Comparison of ENCODE assay signal across 10 cellular contexts in genomic region chr6:35052694-35053565, GRCh38.
DNase-seq lines count a peak whose midpoint lies in the region; ATAC-seq and TF ChIP-seq lines count a peak whose summit lies in the region.
"Had no signal": no experiment of that assay in that cellular context is flagged by ENCODE, and none has a peak within 500 bp of the region (broad histone marks: within the 10 kb centered on the region; RNA-seq: fewer than 3 reads in every experiment).

No MANE protein-coding gene starts in this region.

- no peak for TF ChIP-seq POLR2A in adrenal gland (IDR thresholded peaks at IDR 0.05)

- H3K27ac ChIP-seq in adrenal gland = peak overlapping the region in 3 of 5 donors; percentile 12 to 70 (median 49)
- peak overlapping the region; percentile 20 to 93 (median 46) for H3K27ac ChIP-seq in heart right ventricle
- H3K27ac ChIP-seq in psoas muscle = peak overlapping the region; percentile 36

- H3K4me1 ChIP-seq in adrenal gland (replicated peaks in 1 of 2) (peaks cover 26 to 53% of the 10 kb centered on the region in 2 donors), heart right ventricle (peaks cover 43 to 85% (median 67%) of the 10 kb centered on the region in 9 donors), psoas muscle (peaks cover 32% of the 10 kb centered on the region)

- peak; percentile 10 to 66 (median 34) for ATAC-seq in heart right ventricle
- ATAC-seq in psoas muscle = peak in 2 of 4 donors; percentile 46 to 56
- ATAC-seq in GM21360 (IDR thresholded peaks at IDR 0.05; ENCODE audit: unreplicated experiment) = no peak

- 56 to 79% (median 63%) methylated on average over 5 to 9 of the region's 9 CpGs for WGBS in adrenal gland, 4 donors
- 49 to 57% methylated on average over 9 of the region's 9 CpGs for WGBS in heart right ventricle, 2 donors
- 40 to 45% (median 45%) methylated on average over 9 of the region's 9 CpGs for WGBS in psoas muscle, 3 donors

- in situ Hi-C loops in G401 (cut with HindIII; ENCODE audit: low sequenced_read_pairs) = no loop called here
- in situ Hi-C loops in ACHN (cut with HindIII; ENCODE audit: low pct_ligation_motif_present, low pct_unique_long_range_greater_than_20kb, low sequenced_read_pairs) = no loop called here

- H3K9me3 ChIP-seq in adrenal gland (replicated peaks in 1 of 3) = no peaks in the 10 kb centered on the region
- H3K9me3 ChIP-seq in heart right ventricle = no peaks in the 10 kb centered on the region
- H3K9me3 ChIP-seq in psoas muscle = no peaks in the 10 kb centered on the region

- no peaks in the 10 kb centered on the region for H3K27me3 ChIP-seq in adrenal gland
- no peaks in the 10 kb centered on the region for H3K27me3 ChIP-seq in heart right ventricle
- no peaks in the 10 kb centered on the region for H3K27me3 ChIP-seq in psoas muscle (ENCODE audit: insufficient read depth in 3 of 3, low read length in 2 of 3)

- H3K36me3 ChIP-seq in adrenal gland (replicated peaks in 1 of 2) = peaks cover 0 to 41% of the 10 kb centered on the region in 2 donors
- H3K36me3 ChIP-seq in heart right ventricle = peaks cover 0 to 58% (median 10%) of the 10 kb centered on the region in 9 donors
- peaks cover 0 to 29% of the 10 kb centered on the region in 2 donors for H3K36me3 ChIP-seq in psoas muscle (ENCODE audit: insufficient read depth in 1 of 2, low read depth in 1 of 2)

- intact Hi-C loops in adrenal gland (cut with DNase I) (no loop called here), heart right ventricle (cut with DNase I) (loop anchor here in 2 of 10 donors (5.0 kb wide), 2 partner anchors 36 to 41 kb away; no protein-coding TSS in a partner anchor), psoas muscle (cut with DNase I) (no loop called here)

- DNase-seq in G401 (ENCODE audit: low spot score) (peak; percentile 90), adrenal gland (peak in 5 of 7 donors; percentile 39 to 64 (median 48)), heart right ventricle (no peak), psoas muscle (peak; percentile 37 to 72), ACHN (no peak), GM20000 (ENCODE audit: low spot score) (no peak)
- no peak for DNase-seq in activated naive CD4-positive, alpha-beta T cell (lab: John Stamatoyannopoulos, UW)
- DNase-seq: CD4-positive, alpha-beta memory T cell; NCI-H2171 treated with DMSO at 0.1 percent for 48 hours had no signal

- no peak overlapping the region for H3K4me3 ChIP-seq in adrenal gland
- no peak overlapping the region for H3K4me3 ChIP-seq in heart right ventricle
- H3K4me3 ChIP-seq in psoas muscle = no peak overlapping the region

- no peak for TF ChIP-seq CTCF in adrenal gland (IDR thresholded peaks at IDR 0.05)
- TF ChIP-seq CTCF in heart right ventricle (IDR thresholded peaks at IDR 0.05) = no peak
- TF ChIP-seq CTCF in psoas muscle (IDR thresholded peaks at IDR 0.05) = no peak
- no peak for TF ChIP-seq CTCF in GM20000 (IDR thresholded peaks at IDR 0.05; ENCODE audit: extremely low read depth, missing control alignments)

Comparison
In these comparisons a context has a peak if more than half of its experiments do, and no peak if none do; other contexts are left out.
1. DNase-seq: peak in G401 (single experiment), adrenal gland (5 of 7) and psoas muscle (2 of 2); none in heart right ventricle (0 of 2), activated naive CD4-positive, alpha-beta T cell (0 of 4), ACHN (single experiment) and GM20000 (single experiment).
2. Peak in every context shown above with its lines, with median percentiles within 50 percentile points of each other: H3K27ac ChIP-seq.